1 cellular context compared by ENCODE assay signal in genomic region chr7:1115171-1115862, GRCh38. TPM values are rescaled to one million over a fixed set of nuclear protein-coding genes. Genes with fewer than 3 reads are reported as not detected.
"Had no signal": no experiment of that assay in that cellular context is flagged by ENCODE, and none has a peak within 500 bp of the region (broad histone marks: within the 10 kb centered on the region; RNA-seq: fewer than 3 reads in every experiment).

No MANE protein-coding gene starts in this region.

RNA-seq across cellular contexts. Expression of gene GPER1, which starts 27.4 kb away (rescaled TPM):
- total RNA-seq: natural killer cell treated with Interleukin-12 subunit alpha and Interleukin-12 subunit beta and Interleukin-15 and Interleukin-18, amount 100 ng/mL, for 72 hours had no signal
